Comparison of ENCODE assay signal across 9 cellular contexts in the genomic region with DNA sequence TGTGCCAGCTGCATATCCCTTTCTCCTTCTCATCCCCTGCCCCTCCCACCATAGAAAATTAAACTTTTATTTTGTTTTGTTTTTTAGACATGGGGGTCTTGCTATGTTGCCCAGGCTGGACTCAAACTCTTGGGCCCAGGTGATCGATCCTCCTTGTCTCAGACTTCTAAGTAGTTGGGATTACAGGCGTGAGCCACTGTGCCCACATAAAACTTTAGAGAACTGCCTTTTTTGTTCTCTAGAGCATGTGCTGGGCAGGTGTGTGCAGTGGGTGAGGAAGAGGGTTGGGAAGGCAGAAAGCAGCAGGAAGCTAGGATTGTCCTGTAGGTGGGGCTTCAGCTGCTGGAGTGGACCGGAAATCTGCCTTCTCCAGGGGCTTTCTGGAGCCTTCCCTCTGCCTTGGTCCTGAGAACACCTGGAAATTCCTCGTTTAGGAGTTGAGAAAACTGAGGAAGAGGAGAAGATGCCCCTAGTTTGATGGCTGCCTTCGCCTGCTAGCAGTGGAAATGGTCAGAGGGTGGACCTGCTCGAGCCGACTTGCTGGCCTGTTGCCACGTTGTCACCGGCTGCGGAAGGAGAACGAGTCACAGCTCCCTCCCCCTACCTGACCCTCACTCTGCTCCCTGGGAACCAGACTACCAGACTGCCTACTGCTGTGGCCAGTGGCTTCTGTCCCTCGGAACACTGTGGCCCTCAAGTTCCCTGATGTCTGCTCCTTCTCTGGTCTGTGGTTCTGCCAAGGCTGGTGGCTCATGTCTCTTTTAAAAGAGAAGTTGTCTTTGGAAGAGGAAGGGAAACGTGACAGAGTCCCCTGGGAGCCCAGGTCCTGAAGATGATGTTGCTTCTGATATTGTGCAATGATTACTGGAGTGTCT. TPM values are rescaled to one million over a fixed set of nuclear protein-coding genes. Genes with fewer than 3 reads are reported as not detected.
DNase-seq lines count a peak whose midpoint lies in the region; TF ChIP-seq lines count a peak whose summit lies in the region.
"Had no signal": no experiment of that assay in that cellular context is flagged by ENCODE, and none has a peak within 500 bp of the region (broad histone marks: within the 10 kb centered on the region; RNA-seq: fewer than 3 reads in every experiment).

No MANE protein-coding gene starts in this region.

- no peak overlapping the region for H3K4me3 Mint-ChIP-seq in activated naive CD8-positive, alpha-beta T cell treated with anti-CD3 and anti-CD28 coated beads for 36 hours

- intact Hi-C loops in thyroid gland (cut with DNase I), result no loop called here
- intact Hi-C loops in ascending aorta (cut with DNase I), result no loop called here

- no peaks in the 10 kb centered on the region for H3K9me3 ChIP-seq in Peyer's patch
- no peaks in the 10 kb centered on the region for H3K9me3 ChIP-seq in cardiac muscle cell (ENCODE audit: low read depth)
- no peaks in the 10 kb centered on the region for H3K9me3 ChIP-seq in thyroid gland
- H3K9me3 ChIP-seq in ascending aorta, result no peaks in the 10 kb centered on the region

- H3K36me3 Mint-ChIP-seq in activated naive CD8-positive, alpha-beta T cell treated with anti-CD3 and anti-CD28 coated beads for 36 hours, result no peaks in the 10 kb centered on the region

- peaks cover 5% of the 10 kb centered on the region for H3K4me1 Mint-ChIP-seq in activated naive CD8-positive, alpha-beta T cell treated with anti-CD3 and anti-CD28 coated beads for 36 hours

- peak in 2 of 3 experiments; percentile 53 to 69 for DNase-seq in NCI-H1417 (lab: John Stamatoyannopoulos, UW)
- no peak for DNase-seq in NCI-H1417 treated with DMSO at 0.1 percent for 48 hours (lab: John Stamatoyannopoulos, UW)
- DNase-seq in Peyer's patch, result peak in 1 of 3 donors; percentile 62
- no peak for DNase-seq in cardiac muscle cell (ENCODE audit: low read depth in 1 of 2, low spot score in 1 of 2)
- DNase-seq in thyroid gland, result peak; percentile 70 to 77
- DNase-seq in activated naive CD8-positive, alpha-beta T cell treated with anti-CD3 and anti-CD28 coated beads for 36 hours, result no peak
- DNase-seq in activated CD4-positive, alpha-beta T cell treated with anti-CD3 and anti-CD28 coated beads, Interleukin-2, amount 50 U/mL, for 4 hours, result no peak
- DNase-seq in ascending aorta (ENCODE audit: low spot score in 2 of 2), result no peak
- DNase-seq: NCI-H187 had no signal

- H3K27me3 ChIP-seq in Peyer's patch, result no peaks in the 10 kb centered on the region
- peaks cover 90% of the 10 kb centered on the region for H3K27me3 ChIP-seq in cardiac muscle cell
- H3K27me3 ChIP-seq in thyroid gland, result no peaks in the 10 kb centered on the region
- no peaks in the 10 kb centered on the region for H3K27me3 ChIP-seq in ascending aorta

- H3K36me3 ChIP-seq in Peyer's patch (no peaks in the 10 kb centered on the region), cardiac muscle cell (no peaks in the 10 kb centered on the region), thyroid gland (no peaks in the 10 kb centered on the region), ascending aorta (no peaks in the 10 kb centered on the region)

- H3K9me3 Mint-ChIP-seq in activated naive CD8-positive, alpha-beta T cell treated with anti-CD3 and anti-CD28 coated beads for 36 hours, result no peaks in the 10 kb centered on the region

- H3K27me3 Mint-ChIP-seq in activated naive CD8-positive, alpha-beta T cell treated with anti-CD3 and anti-CD28 coated beads for 36 hours, result peaks cover 71% of the 10 kb centered on the region

- H3K27ac ChIP-seq in Peyer's patch, result peak overlapping the region; percentile 53 to 98 (median 78)
- no peak overlapping the region for H3K27ac ChIP-seq in cardiac muscle cell
- peak overlapping the region; percentile 66 to 82 (median 81) for H3K27ac ChIP-seq in thyroid gland
- H3K27ac ChIP-seq in ascending aorta, result no peak overlapping the region

- H3K4me3 ChIP-seq in Peyer's patch, result peak overlapping the region in 2 of 4 donors; percentile 43 to 71
- H3K4me3 ChIP-seq in cardiac muscle cell, result no peak overlapping the region
- H3K4me3 ChIP-seq in thyroid gland (replicated peaks in 1 of 3), result no peak overlapping the region
- H3K4me3 ChIP-seq in ascending aorta, result no peak overlapping the region

- no peak overlapping the region for H3K27ac Mint-ChIP-seq in activated naive CD8-positive, alpha-beta T cell treated with anti-CD3 and anti-CD28 coated beads for 36 hours

- WGBS in thyroid gland, 2 donors, result 22 to 36% methylated on average over 12 to 13 of the region's 13 CpGs

- peaks cover 4 to 66% (median 15%) of the 10 kb centered on the region in 4 donors for H3K4me1 ChIP-seq in Peyer's patch
- no peaks in the 10 kb centered on the region for H3K4me1 ChIP-seq in cardiac muscle cell (ENCODE audit: low read depth)
- peaks cover 35 to 76% of the 10 kb centered on the region in 2 donors for H3K4me1 ChIP-seq in thyroid gland
- H3K4me1 ChIP-seq in ascending aorta, result peaks cover 0 to 4% of the 10 kb centered on the region in 2 donors

- TF ChIP-seq CTCF in Peyer's patch (IDR thresholded peaks at IDR 0.05) (peak in 3 of 6 experiments; percentile 27 to 46 (median 39)), cardiac muscle cell (IDR thresholded peaks at IDR 0.05; ENCODE audit: low read depth, low read length) (peak; percentile 12), thyroid gland (IDR thresholded peaks at IDR 0.05) (peak in 1 of 6 experiments; percentile 18), ascending aorta (IDR thresholded peaks at IDR 0.05) (no peak)

- peak in 1 of 2 donors; percentile 6 for TF ChIP-seq POLR2A in Peyer's patch (IDR thresholded peaks at IDR 0.05)
- TF ChIP-seq POLR2A in thyroid gland (IDR thresholded peaks at IDR 0.05), result peak in 1 of 2 donors; percentile 22

RNA-seq across cellular contexts. Expression of a gene that starts 4.0 kb away (rescaled TPM):
- total RNA-seq in Peyer's patch (100 to 1,000 TPM; 104 to 469 (median 424) TPM), cardiac muscle cell (0.12 and 0.21 TPM in 2 replicates), thyroid gland (100 to 1,000 TPM in 2 of 4 donors, 10 to 100 TPM in 2; 53.3 to 102 (median 90.7) TPM), ascending aorta (5.4 TPM)
- 0.61 TPM in 1 of 2 replicates, not detected in the other for polyA plus RNA-seq in cardiac muscle cell
- under 1 TPM; 0.14 to 0.48 TPM for total RNA-seq in activated naive CD8-positive, alpha-beta T cell treated with anti-CD3 and anti-CD28 coated beads for 36 hours

Comparison
In these comparisons a context has a peak if more than half of its experiments do, and no peak if none do; other contexts are left out.
1. DNase-seq: peak in NCI-H1417 (2 of 3) and thyroid gland (2 of 2); none in NCI-H1417 treated with DMSO at 0.1 percent for 48 hours (single experiment), cardiac muscle cell (0 of 2), activated naive CD8-positive, alpha-beta T cell treated with anti-CD3 and anti-CD28 coated beads for 36 hours (single experiment), activated CD4-positive, alpha-beta T cell treated with anti-CD3 and anti-CD28 coated beads, Interleukin-2, amount 50 U/mL, for 4 hours (0 of 2) and ascending aorta (0 of 2).
2. H3K27ac ChIP-seq: peak in Peyer's patch (4 of 4) and thyroid gland (3 of 3); none in cardiac muscle cell (single experiment) and ascending aorta (0 of 2).